In the genomic region with DNA sequence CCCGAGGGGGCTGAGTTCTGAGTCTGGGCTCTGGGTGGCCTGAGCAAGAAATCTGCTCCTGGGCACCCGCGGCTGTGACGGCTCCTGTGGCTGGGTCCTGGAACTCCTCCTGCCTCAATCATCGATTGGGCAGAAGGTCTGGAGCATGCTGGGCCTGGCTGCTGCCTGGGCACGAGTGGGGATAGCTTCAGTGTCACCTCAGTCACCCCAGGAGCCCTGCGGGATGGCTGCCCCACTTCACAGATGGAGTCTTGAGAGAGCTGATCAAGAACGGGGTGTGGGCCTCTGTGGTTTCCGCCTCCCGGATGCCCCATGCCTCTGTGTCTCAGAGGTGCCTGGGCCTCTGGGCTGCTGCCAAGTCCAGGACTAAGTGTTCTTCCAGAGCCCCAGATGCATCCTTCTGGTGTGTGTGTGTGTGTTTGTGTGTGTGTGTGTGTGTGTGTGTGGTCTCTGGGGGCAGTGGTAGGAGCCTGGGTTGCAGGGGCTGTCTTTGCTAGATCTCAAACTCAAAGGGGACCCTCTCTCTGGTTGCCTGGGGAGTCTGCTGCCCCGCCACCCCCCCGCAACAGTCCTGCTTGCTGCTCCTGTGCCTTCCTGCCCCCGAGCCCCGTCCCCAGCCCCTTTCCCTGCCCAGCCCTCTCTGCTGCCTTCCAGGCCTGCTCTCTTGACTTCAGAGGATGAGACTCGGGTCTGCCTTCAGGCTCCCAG, we compare ENCODE assay signal across 9 cellular contexts.
DNase-seq lines count a peak whose midpoint lies in the region; ATAC-seq lines count a peak whose summit lies in the region.
"Had no signal": no experiment of that assay in that cellular context is flagged by ENCODE, and none has a peak within 500 bp of the region (broad histone marks: within the 10 kb centered on the region; RNA-seq: fewer than 3 reads in every experiment).

No MANE protein-coding gene starts in this region.

- no peaks in the 10 kb centered on the region for H3K9me3 ChIP-seq in CD4-positive, CD25-positive, alpha-beta regulatory T cell (ENCODE audit: control insufficient read depth in 2 of 2, low read length in 2 of 2)

- peaks cover 0 to 12% (median 3%) of the 10 kb centered on the region in 7 donors for H3K9me3 Mint-ChIP-seq in CD4-positive, CD25-positive, alpha-beta regulatory T cell
- H3K9me3 Mint-ChIP-seq in T-cell, result peaks cover 0 to 13% (median 6%) of the 10 kb centered on the region in 3 donors
- peaks cover 6 to 17% of the 10 kb centered on the region in 2 donors for H3K9me3 Mint-ChIP-seq in activated naive CD4-positive, alpha-beta T cell treated with anti-CD3 and anti-CD28 coated beads, Interleukin-2, amount 50 U/mL, for 72 hours

- H3K4me3 ChIP-seq in CD4-positive, CD25-positive, alpha-beta regulatory T cell (ENCODE audit: low read depth, low read length), result no peak overlapping the region

- POLR2A ChIA-PET in T-cell (lab: Charles Lee), result no interaction called here

- intact Hi-C loops in posterior vena cava (cut with DNase I), result no loop called here

- peak; percentile 42 to 93 (median 78) for DNase-seq in CD4-positive, CD25-positive, alpha-beta regulatory T cell
- DNase-seq in T-cell (peak; percentile 65 to 87 (median 80)), posterior vena cava (ENCODE audit: low spot score) (peak; percentile 85), foreskin melanocyte (no peak), NCI-H2029 treated with DMSO at 0.1 percent for 48 hours (lab: John Stamatoyannopoulos, UW) (no peak)
- peak in 1 of 2 donors; percentile 21 for DNase-seq in activated naive CD4-positive, alpha-beta T cell treated with anti-CD3 and anti-CD28 coated beads, Interleukin-2, amount 50 U/mL, for 72 hours (ENCODE audit: low spot score in 2 of 2)

- H3K27ac Mint-ChIP-seq in CD4-positive, CD25-positive, alpha-beta regulatory T cell, result peak overlapping the region; percentile 92 to 99 (median 97)
- H3K27ac Mint-ChIP-seq in T-cell, result peak overlapping the region; percentile 92
- peak overlapping the region in 1 of 2 donors; percentile 47 for H3K27ac Mint-ChIP-seq in activated naive CD4-positive, alpha-beta T cell treated with anti-CD3 and anti-CD28 coated beads, Interleukin-2, amount 50 U/mL, for 72 hours

- no peaks in the 10 kb centered on the region for H3K27me3 ChIP-seq in CD4-positive, CD25-positive, alpha-beta regulatory T cell (ENCODE audit: control insufficient read depth, insufficient read depth, low read length)

- peak; percentile 92 to 96 for ATAC-seq in CD4-positive, CD25-positive, alpha-beta regulatory T cell (ENCODE audit: low read depth in 2 of 2)
- peak; percentile 66 to 92 (median 90) for ATAC-seq in T-cell (replicated peaks in 1 of 4)
- ATAC-seq in activated naive CD4-positive, alpha-beta T cell treated with anti-CD3 and anti-CD28 coated beads, Interleukin-2, amount 50 U/mL, for 72 hours, result peak; percentile 68 to 76
- ATAC-seq in GM21717 (IDR thresholded peaks at IDR 0.05; ENCODE audit: unreplicated experiment), result no peak
- ATAC-seq in HG03342 (IDR thresholded peaks at IDR 0.05; ENCODE audit: unreplicated experiment), result no peak
- ATAC-seq: Panc1 had no signal

- H3K4me1 ChIP-seq in CD4-positive, CD25-positive, alpha-beta regulatory T cell (ENCODE audit: control insufficient read depth, insufficient read depth, low read length, poor library complexity, severe bottlenecking), result peaks cover 70% of the 10 kb centered on the region

- H3K36me3 ChIP-seq in CD4-positive, CD25-positive, alpha-beta regulatory T cell (ENCODE audit: control insufficient read depth, insufficient read depth, low read length), result no peaks in the 10 kb centered on the region

- H3K4me3 Mint-ChIP-seq in CD4-positive, CD25-positive, alpha-beta regulatory T cell, result peak overlapping the region; percentile 83 to 95 (median 86)
- peak overlapping the region; percentile 62 to 81 (median 65) for H3K4me3 Mint-ChIP-seq in T-cell

- H3K27ac ChIP-seq in CD4-positive, CD25-positive, alpha-beta regulatory T cell (ENCODE audit: insufficient read depth, low read length, poor library complexity, severe bottlenecking), result peak overlapping the region; percentile 72

- peaks cover 16 to 75% (median 43%) of the 10 kb centered on the region in 4 donors for H3K4me1 Mint-ChIP-seq in CD4-positive, CD25-positive, alpha-beta regulatory T cell
- peaks cover 63 to 85% (median 69%) of the 10 kb centered on the region in 3 donors for H3K4me1 Mint-ChIP-seq in T-cell

- CTCF ChIA-PET in T-cell (lab: Charles Lee), result interaction anchor here in 1 of 2 donors (1.4 kb wide), 1 partner anchor 316 kb away, joined by 3 read pairs; no protein-coding TSS in a partner anchor

- H3K27me3 Mint-ChIP-seq in CD4-positive, CD25-positive, alpha-beta regulatory T cell, result no peaks in the 10 kb centered on the region
- no peaks in the 10 kb centered on the region for H3K27me3 Mint-ChIP-seq in T-cell

- H3K36me3 Mint-ChIP-seq in CD4-positive, CD25-positive, alpha-beta regulatory T cell, result peaks cover 7% of the 10 kb centered on the region
- H3K36me3 Mint-ChIP-seq in T-cell, result peaks cover 5% of the 10 kb centered on the region
- peaks cover 12 to 15% of the 10 kb centered on the region in 2 donors for H3K36me3 Mint-ChIP-seq in activated naive CD4-positive, alpha-beta T cell treated with anti-CD3 and anti-CD28 coated beads, Interleukin-2, amount 50 U/mL, for 72 hours

Comparison
In these comparisons a context has a peak if more than half of its experiments do, and no peak if none do; other contexts are left out.
1. ATAC-seq: peak in CD4-positive, CD25-positive, alpha-beta regulatory T cell (2 of 2), T-cell (4 of 4) and activated naive CD4-positive, alpha-beta T cell treated with anti-CD3 and anti-CD28 coated beads, Interleukin-2, amount 50 U/mL, for 72 hours (2 of 2); none in GM21717 (single experiment) and HG03342 (single experiment).
2. DNase-seq: peak in CD4-positive, CD25-positive, alpha-beta regulatory T cell (3 of 3), T-cell (34 of 34) and posterior vena cava (single experiment); none in foreskin melanocyte (single experiment) and NCI-H2029 treated with DMSO at 0.1 percent for 48 hours (single experiment).